In the genomic region with DNA sequence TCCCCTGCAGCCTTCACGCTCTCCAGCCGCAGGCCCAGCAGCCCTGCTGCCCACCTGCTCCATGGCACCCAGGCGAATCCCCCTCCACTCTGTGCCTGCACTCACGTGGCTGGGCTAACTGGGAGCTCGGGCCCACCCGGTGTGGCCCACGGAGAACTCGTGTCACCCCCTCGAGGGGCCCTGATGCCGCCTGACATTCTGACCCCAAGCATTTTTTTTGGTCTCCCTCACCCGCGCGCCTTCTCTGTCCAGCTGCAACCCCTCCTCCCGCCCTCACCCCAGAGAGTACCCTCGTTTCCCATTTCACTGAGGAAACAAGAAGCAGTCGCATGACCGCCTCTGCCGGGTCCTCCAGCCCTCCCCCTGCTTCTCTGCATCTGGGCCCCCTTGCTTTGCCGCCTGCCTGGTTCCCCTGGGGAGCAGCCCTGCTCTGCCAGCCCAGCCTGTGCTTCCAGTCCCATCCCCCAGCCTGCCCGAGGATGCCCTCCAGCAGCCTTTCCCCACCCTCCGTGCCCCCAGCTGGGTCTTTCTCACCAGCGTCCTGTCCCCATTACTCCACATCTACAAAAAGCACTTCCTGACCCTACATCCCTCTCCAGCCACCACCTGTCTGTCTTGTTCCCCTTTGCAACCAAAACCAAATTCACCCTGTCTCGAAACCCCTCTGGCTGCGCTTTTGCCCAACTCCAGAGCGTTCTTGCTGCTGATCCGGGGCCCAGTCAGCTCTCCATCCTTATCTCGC, we compare ENCODE assay signal across 12 cellular contexts.
DNase-seq lines count a peak whose midpoint lies in the region; ATAC-seq and TF ChIP-seq lines count a peak whose summit lies in the region.
"Had no signal": no experiment of that assay in that cellular context is flagged by ENCODE, and none has a peak within 500 bp of the region (broad histone marks: within the 10 kb centered on the region; RNA-seq: fewer than 3 reads in every experiment).

No MANE protein-coding gene starts in this region.

- H2AFZ ChIP-seq in H9 (ENCODE audit: low read length) = no peak overlapping the region

- no peak overlapping the region for H2BK12ac ChIP-seq in H9 (ENCODE audit: insufficient read length, low read depth, low read length)

- intact Hi-C loops in CD14-positive monocyte (cut with micrococcal nuclease) = no loop called here

- H4K91ac ChIP-seq in H9 (ENCODE audit: insufficient read length, low read depth, low read length) = no peak overlapping the region

- H3K9me3 ChIP-seq in H9 (ENCODE audit: control insufficient read depth, low read depth, low read length) = no peaks in the 10 kb centered on the region
- H3K9me3 ChIP-seq: stomach had no signal

- peak overlapping the region in 4 of 7 donors; percentile 18 to 61 (median 33) for H3K27ac Mint-ChIP-seq in CD14-positive monocyte
- H3K27ac Mint-ChIP-seq in H9 = peak overlapping the region in 2 of 3 experiments; percentile 12 to 91; a peak in 4 of 7 replicates
- peak overlapping the region; percentile 81 to 87 for H3K27ac Mint-ChIP-seq in activated naive CD4-positive, alpha-beta T cell treated with anti-CD3 and anti-CD28 coated beads, Interleukin-2, amount 50 U/mL, for 72 hours
- H3K27ac Mint-ChIP-seq in nephron = peak overlapping the region in 2 of 3 experiments; percentile 17 to 62

- H3K79me2 ChIP-seq in H9 (ENCODE audit: insufficient read depth, low read length) = no peaks in the 10 kb centered on the region

- H3K4me1 ChIP-seq in H9 (ENCODE audit: insufficient read depth, low read length) = no peaks in the 10 kb centered on the region
- H3K4me1 ChIP-seq: stomach had no signal

- H3K14ac ChIP-seq in H9 (ENCODE audit: insufficient read depth, low read length) = peak overlapping the region; percentile 52; the same call in 1 of the 2 replicates

- no peak overlapping the region for H4K5ac ChIP-seq in H9 (ENCODE audit: insufficient read length, low read depth, low read length)

- no peaks in the 10 kb centered on the region for H3K23me2 ChIP-seq in H9 (ENCODE audit: insufficient read length, low read depth, low read length, poor library complexity, severe bottlenecking)

- H4K20me1 ChIP-seq in H9 (ENCODE audit: control insufficient read depth, insufficient read depth, insufficient read length) = no peaks in the 10 kb centered on the region

- no peak overlapping the region for H3K23ac ChIP-seq in H9 (ENCODE audit: insufficient read length, low read depth, low read length)

- no CpG with 5 or more reads among the region's 27 CpGs for WGBS in H9 (ENCODE audit: extremely low coverage, insufficient read length, low lambda C conversion rate)

- no peaks in the 10 kb centered on the region for H3K79me1 ChIP-seq in H9 (ENCODE audit: insufficient read depth, low read depth, low read length, poor library complexity, severe bottlenecking)

- H2AK5ac ChIP-seq in H9 (ENCODE audit: insufficient read length, low read length) = no peak overlapping the region

- H3K9ac ChIP-seq in H9 (ENCODE audit: extremely low read depth, insufficient read length, low read length) = no peak overlapping the region

- peaks cover 36 to 37% of the 10 kb centered on the region in 2 donors for H3K36me3 Mint-ChIP-seq in CD14-positive monocyte
- H3K36me3 Mint-ChIP-seq in H9 (ENCODE audit: insufficient read depth in 1 of 3, low read depth in 3 of 3) = peaks cover 10 to 22% (median 11%) of the 10 kb centered on the region in 3 experiments; a peak in 6 of 7 replicates
- H3K36me3 Mint-ChIP-seq in activated naive CD4-positive, alpha-beta T cell treated with anti-CD3 and anti-CD28 coated beads, Interleukin-2, amount 50 U/mL, for 72 hours = peaks cover 25 to 31% of the 10 kb centered on the region in 2 donors
- H3K36me3 Mint-ChIP-seq in nephron (ENCODE audit: low read depth) = peaks cover 20% of the 10 kb centered on the region

- H4K8ac ChIP-seq in H9 (replicated peaks; ENCODE audit: insufficient read length, low read depth, low read length) = no peak overlapping the region

- H2BK5ac ChIP-seq in H9 (ENCODE audit: insufficient read length, low read length) = no peak overlapping the region

- no peak overlapping the region for H2BK15ac ChIP-seq in H9 (ENCODE audit: low read depth, low read length)

- no peak overlapping the region for H3K27ac ChIP-seq in H9 (ENCODE audit: insufficient read length, low read depth, low read length)
- H3K27ac ChIP-seq: stomach had no signal

- peaks cover 0 to 3% (median 0%) of the 10 kb centered on the region in 7 donors for H3K9me3 Mint-ChIP-seq in CD14-positive monocyte
- no peaks in the 10 kb centered on the region for H3K9me3 Mint-ChIP-seq in H9
- no peaks in the 10 kb centered on the region for H3K9me3 Mint-ChIP-seq in activated naive CD4-positive, alpha-beta T cell treated with anti-CD3 and anti-CD28 coated beads, Interleukin-2, amount 50 U/mL, for 72 hours
- H3K9me3 Mint-ChIP-seq in nephron = no peaks in the 10 kb centered on the region

- H2BK20ac ChIP-seq in H9 (ENCODE audit: low read depth, low read length, poor library complexity, severe bottlenecking) = no peak overlapping the region

- TF ChIP-seq CTCF in CD14-positive monocyte (IDR thresholded peaks at IDR 0.05) = no peak
- no peak for TF ChIP-seq CTCF in H9 (conservative IDR thresholded peaks at IDR 0.05)
- no peak for TF ChIP-seq CTCF in nephron (IDR thresholded peaks at IDR 0.05; ENCODE audit: unreplicated experiment in 3 of 3)

- H3K56ac ChIP-seq in H9 (ENCODE audit: insufficient read length, low read depth, low read length) = no peak overlapping the region

- no peak overlapping the region for H3T11ph ChIP-seq in H9 (ENCODE audit: low read length)

- H3K4me1 Mint-ChIP-seq in CD14-positive monocyte (peaks cover 4% of the 10 kb centered on the region), H9 (peaks cover 9 to 23% of the 10 kb centered on the region in 2 experiments), nephron (peaks cover 7% of the 10 kb centered on the region)

- no peak overlapping the region for H3K18ac ChIP-seq in H9 (ENCODE audit: insufficient read length, low read depth, low read length)

- no peak overlapping the region for H3K4ac ChIP-seq in H9 (ENCODE audit: low read depth, low read length)

- no peak overlapping the region for H2BK120ac ChIP-seq in H9 (ENCODE audit: low read depth, low read length, poor library complexity, severe bottlenecking)

- H3K27me3 Mint-ChIP-seq in CD14-positive monocyte (ENCODE audit: low read depth in 3 of 3) = peaks cover 0 to 3% (median 0%) of the 10 kb centered on the region in 3 donors
- no peaks in the 10 kb centered on the region for H3K27me3 Mint-ChIP-seq in H9 (ENCODE audit: low read depth)
- no peaks in the 10 kb centered on the region for H3K27me3 Mint-ChIP-seq in nephron (ENCODE audit: low read depth)

- DNase-seq in CD14-positive monocyte (ENCODE audit: low spot score) (no peak), H9 (no peak), H4 (ENCODE audit: low spot score) (no peak), mucosa of gallbladder (ENCODE audit: low spot score) (no peak)
- no peak for DNase-seq in activated naive CD4-positive, alpha-beta T cell treated with anti-CD3 and anti-CD28 coated beads, Interleukin-2, amount 50 U/mL, for 72 hours (ENCODE audit: low spot score in 2 of 2)
- DNase-seq: amniotic stem cell; cortex of kidney; stimulated activated CD4-positive, alpha-beta T cell treated with anti-CD3 and anti-CD28 coated beads, Interleukin-4, amount 100 ng/mL, for 1 hour; stomach had no signal

- no peak for ATAC-seq in activated naive CD4-positive, alpha-beta T cell treated with anti-CD3 and anti-CD28 coated beads, Interleukin-2, amount 50 U/mL, for 72 hours
- ATAC-seq in GM21825 (IDR thresholded peaks at IDR 0.05; ENCODE audit: unreplicated experiment) = no peak
- ATAC-seq: HCT116 had no signal

- H3K27me3 ChIP-seq in H9 (ENCODE audit: insufficient read depth, low read length) = no peaks in the 10 kb centered on the region
- H3K27me3 ChIP-seq: stomach had no signal

- H3K4me2 ChIP-seq in H9 (ENCODE audit: insufficient read depth, insufficient read length, low read length) = no peak overlapping the region

- H3K4me3 Mint-ChIP-seq in CD14-positive monocyte (no peak overlapping the region), H9 (0 out of 5 replicates have a peak overlapping the region, but pooled peaks of 1 of the 2 experiments have one; percentile 50), nephron (no peak overlapping the region)

Comparison
In these comparisons a context has a peak if more than half of its experiments do, and no peak if none do; other contexts are left out.
1. H3K27ac Mint-ChIP-seq: peak in every context shown above with its lines; median percentile 84 in activated naive CD4-positive, alpha-beta T cell treated with anti-CD3 and anti-CD28 coated beads, Interleukin-2, amount 50 U/mL, for 72 hours; 52 in H9; 40 in nephron; 33 in CD14-positive monocyte.